ENCODE assay signal across 1 cellular context in genomic region chr2:10031886-10032745, GRCh38.
TF ChIP-seq lines count a peak whose summit lies in the region.

No MANE protein-coding gene starts in this region.

TF ChIP-seq in GM23338, 12 proteins besides CTCF, POLR2A, EP300 and RAD21 (continued from another document):
- TF ChIP-seq ZNF462 (CRISPR knock-in tag; IDR thresholded peaks at IDR 0.05), result no peak
- TF ChIP-seq REST (IDR thresholded peaks at IDR 0.05; ENCODE audit: unreplicated experiment), result no peak
- TF ChIP-seq ZNF114 (CRISPR knock-in tag; IDR thresholded peaks at IDR 0.05), result no peak
- no peak for TF ChIP-seq EZH2 (IDR thresholded peaks at IDR 0.05; ENCODE audit: low read depth, unreplicated experiment)
- TF ChIP-seq STAT1 (IDR thresholded peaks at IDR 0.05; ENCODE audit: unreplicated experiment), result no peak
- TF ChIP-seq EZH2phosphoT487 (IDR thresholded peaks at IDR 0.05; ENCODE audit: unreplicated experiment), result no peak
- no peak for TF ChIP-seq POLR2AphosphoS5 (IDR thresholded peaks at IDR 0.05; ENCODE audit: low read depth)
- no peak for TF ChIP-seq ETS1 (IDR thresholded peaks at IDR 0.05)
